In the genomic region with DNA sequence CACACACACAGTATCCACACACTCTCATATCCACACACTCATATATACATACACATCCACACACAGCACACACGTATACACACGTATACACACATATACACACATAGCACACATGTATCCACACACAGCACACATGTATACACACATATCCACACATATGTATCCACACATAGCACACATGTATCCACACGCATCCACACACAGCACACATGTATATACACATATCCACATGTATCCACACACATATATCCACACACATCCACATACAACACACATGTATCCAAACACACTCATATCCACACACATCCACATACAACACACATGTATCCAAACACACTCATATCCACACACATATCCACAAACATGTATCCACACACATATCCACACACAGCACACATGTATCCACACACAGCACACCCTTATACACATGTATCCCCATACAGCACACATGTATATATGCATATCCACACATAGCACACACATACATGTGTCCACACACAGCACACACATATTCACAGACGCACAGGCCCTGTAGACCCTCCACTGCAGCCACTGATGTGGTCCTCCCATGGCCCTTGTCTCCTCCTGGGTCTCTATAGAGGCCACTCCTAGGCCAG, we compare ENCODE assay signal across 1 cellular context.
A peak's percentile ranks its signal among the peaks of the same experiment; 100 is the strongest.
TF ChIP-seq lines count a peak whose summit lies in the region.

No MANE protein-coding gene starts in this region.

TF ChIP-seq in HepG2, 621 proteins besides CTCF, POLR2A, EP300 and RAD21 (continued from another document and continues in another):
- TF ChIP-seq, protein P1, sequence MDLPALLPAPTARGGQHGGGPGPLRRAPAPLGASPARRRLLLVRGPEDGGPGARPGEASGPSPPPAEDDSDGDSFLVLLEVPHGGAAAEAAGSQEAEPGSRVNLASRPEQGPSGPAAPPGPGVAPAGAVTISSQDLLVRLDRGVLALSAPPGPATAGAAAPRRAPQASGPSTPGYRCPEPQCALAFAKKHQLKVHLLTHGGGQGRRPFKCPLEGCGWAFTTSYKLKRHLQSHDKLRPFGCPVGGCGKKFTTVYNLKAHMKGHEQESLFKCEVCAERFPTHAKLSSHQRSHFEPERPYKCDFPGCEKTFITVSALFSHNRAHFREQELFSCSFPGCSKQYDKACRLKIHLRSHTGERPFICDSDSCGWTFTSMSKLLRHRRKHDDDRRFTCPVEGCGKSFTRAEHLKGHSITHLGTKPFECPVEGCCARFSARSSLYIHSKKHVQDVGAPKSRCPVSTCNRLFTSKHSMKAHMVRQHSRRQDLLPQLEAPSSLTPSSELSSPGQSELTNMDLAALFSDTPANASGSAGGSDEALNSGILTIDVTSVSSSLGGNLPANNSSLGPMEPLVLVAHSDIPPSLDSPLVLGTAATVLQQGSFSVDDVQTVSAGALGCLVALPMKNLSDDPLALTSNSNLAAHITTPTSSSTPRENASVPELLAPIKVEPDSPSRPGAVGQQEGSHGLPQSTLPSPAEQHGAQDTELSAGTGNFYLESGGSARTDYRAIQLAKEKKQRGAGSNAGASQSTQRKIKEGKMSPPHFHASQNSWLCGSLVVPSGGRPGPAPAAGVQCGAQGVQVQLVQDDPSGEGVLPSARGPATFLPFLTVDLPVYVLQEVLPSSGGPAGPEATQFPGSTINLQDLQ (CRISPR knock-in tag; IDR thresholded peaks at IDR 0.05): no peak
- TF ChIP-seq YEATS4 (CRISPR knock-in tag; IDR thresholded peaks at IDR 0.05; ENCODE audit: borderline replicate concordance): no peak
- TF ChIP-seq, protein P2, sequence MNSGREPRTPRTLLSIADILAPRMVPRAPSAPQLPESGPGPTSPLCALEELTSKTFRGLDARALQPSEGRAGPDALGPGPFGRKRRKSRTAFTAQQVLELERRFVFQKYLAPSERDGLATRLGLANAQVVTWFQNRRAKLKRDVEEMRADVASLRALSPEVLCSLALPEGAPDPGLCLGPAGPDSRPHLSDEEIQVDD (CRISPR knock-in tag; IDR thresholded peaks at IDR 0.05; ENCODE audit: borderline replicate concordance): no peak
- TF ChIP-seq, protein P3, sequence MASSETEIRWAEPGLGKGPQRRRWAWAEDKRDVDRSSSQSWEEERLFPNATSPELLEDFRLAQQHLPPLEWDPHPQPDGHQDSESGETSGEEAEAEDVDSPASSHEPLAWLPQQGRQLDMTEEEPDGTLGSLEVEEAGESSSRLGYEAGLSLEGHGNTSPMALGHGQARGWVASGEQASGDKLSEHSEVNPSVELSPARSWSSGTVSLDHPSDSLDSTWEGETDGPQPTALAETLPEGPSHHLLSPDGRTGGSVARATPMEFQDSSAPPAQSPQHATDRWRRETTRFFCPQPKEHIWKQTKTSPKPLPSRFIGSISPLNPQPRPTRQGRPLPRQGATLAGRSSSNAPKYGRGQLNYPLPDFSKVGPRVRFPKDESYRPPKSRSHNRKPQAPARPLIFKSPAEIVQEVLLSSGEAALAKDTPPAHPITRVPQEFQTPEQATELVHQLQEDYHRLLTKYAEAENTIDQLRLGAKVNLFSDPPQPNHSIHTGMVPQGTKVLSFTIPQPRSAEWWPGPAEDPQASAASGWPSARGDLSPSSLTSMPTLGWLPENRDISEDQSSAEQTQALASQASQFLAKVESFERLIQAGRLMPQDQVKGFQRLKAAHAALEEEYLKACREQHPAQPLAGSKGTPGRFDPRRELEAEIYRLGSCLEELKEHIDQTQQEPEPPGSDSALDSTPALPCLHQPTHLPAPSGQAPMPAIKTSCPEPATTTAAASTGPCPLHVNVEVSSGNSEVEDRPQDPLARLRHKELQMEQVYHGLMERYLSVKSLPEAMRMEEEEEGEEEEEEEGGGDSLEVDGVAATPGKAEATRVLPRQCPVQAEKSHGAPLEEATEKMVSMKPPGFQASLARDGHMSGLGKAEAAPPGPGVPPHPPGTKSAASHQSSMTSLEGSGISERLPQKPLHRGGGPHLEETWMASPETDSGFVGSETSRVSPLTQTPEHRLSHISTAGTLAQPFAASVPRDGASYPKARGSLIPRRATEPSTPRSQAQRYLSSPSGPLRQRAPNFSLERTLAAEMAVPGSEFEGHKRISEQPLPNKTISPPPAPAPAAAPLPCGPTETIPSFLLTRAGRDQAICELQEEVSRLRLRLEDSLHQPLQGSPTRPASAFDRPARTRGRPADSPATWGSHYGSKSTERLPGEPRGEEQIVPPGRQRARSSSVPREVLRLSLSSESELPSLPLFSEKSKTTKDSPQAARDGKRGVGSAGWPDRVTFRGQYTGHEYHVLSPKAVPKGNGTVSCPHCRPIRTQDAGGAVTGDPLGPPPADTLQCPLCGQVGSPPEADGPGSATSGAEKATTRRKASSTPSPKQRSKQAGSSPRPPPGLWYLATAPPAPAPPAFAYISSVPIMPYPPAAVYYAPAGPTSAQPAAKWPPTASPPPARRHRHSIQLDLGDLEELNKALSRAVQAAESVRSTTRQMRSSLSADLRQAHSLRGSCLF (CRISPR knock-in tag; IDR thresholded peaks at IDR 0.05; ENCODE audit: borderline replicate concordance): no peak
- no peak for TF ChIP-seq ZNF10 (CRISPR knock-in tag; IDR thresholded peaks at IDR 0.05; ENCODE audit: borderline replicate concordance, low read depth)
- TF ChIP-seq MED13 (CRISPR knock-in tag; IDR thresholded peaks at IDR 0.05): no peak
- TF ChIP-seq HNF4G (IDR thresholded peaks at IDR 0.05; ENCODE audit: borderline replicate concordance, low read depth, low read length): no peak
- TF ChIP-seq HNF4G (CRISPR knock-in tag; IDR thresholded peaks at IDR 0.05; ENCODE audit: borderline replicate concordance, low read depth): no peak
- no peak for TF ChIP-seq ZFP36L1 (CRISPR knock-in tag; IDR thresholded peaks at IDR 0.05)
- TF ChIP-seq, protein P4, sequence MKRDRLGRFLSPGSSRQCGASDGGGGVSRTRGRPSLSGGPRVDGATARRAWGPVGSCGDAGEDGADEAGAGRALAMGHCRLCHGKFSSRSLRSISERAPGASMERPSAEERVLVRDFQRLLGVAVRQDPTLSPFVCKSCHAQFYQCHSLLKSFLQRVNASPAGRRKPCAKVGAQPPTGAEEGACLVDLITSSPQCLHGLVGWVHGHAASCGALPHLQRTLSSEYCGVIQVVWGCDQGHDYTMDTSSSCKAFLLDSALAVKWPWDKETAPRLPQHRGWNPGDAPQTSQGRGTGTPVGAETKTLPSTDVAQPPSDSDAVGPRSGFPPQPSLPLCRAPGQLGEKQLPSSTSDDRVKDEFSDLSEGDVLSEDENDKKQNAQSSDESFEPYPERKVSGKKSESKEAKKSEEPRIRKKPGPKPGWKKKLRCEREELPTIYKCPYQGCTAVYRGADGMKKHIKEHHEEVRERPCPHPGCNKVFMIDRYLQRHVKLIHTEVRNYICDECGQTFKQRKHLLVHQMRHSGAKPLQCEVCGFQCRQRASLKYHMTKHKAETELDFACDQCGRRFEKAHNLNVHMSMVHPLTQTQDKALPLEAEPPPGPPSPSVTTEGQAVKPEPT (CRISPR knock-in tag; IDR thresholded peaks at IDR 0.05; ENCODE audit: low read depth): no peak
- TF ChIP-seq, protein P5, sequence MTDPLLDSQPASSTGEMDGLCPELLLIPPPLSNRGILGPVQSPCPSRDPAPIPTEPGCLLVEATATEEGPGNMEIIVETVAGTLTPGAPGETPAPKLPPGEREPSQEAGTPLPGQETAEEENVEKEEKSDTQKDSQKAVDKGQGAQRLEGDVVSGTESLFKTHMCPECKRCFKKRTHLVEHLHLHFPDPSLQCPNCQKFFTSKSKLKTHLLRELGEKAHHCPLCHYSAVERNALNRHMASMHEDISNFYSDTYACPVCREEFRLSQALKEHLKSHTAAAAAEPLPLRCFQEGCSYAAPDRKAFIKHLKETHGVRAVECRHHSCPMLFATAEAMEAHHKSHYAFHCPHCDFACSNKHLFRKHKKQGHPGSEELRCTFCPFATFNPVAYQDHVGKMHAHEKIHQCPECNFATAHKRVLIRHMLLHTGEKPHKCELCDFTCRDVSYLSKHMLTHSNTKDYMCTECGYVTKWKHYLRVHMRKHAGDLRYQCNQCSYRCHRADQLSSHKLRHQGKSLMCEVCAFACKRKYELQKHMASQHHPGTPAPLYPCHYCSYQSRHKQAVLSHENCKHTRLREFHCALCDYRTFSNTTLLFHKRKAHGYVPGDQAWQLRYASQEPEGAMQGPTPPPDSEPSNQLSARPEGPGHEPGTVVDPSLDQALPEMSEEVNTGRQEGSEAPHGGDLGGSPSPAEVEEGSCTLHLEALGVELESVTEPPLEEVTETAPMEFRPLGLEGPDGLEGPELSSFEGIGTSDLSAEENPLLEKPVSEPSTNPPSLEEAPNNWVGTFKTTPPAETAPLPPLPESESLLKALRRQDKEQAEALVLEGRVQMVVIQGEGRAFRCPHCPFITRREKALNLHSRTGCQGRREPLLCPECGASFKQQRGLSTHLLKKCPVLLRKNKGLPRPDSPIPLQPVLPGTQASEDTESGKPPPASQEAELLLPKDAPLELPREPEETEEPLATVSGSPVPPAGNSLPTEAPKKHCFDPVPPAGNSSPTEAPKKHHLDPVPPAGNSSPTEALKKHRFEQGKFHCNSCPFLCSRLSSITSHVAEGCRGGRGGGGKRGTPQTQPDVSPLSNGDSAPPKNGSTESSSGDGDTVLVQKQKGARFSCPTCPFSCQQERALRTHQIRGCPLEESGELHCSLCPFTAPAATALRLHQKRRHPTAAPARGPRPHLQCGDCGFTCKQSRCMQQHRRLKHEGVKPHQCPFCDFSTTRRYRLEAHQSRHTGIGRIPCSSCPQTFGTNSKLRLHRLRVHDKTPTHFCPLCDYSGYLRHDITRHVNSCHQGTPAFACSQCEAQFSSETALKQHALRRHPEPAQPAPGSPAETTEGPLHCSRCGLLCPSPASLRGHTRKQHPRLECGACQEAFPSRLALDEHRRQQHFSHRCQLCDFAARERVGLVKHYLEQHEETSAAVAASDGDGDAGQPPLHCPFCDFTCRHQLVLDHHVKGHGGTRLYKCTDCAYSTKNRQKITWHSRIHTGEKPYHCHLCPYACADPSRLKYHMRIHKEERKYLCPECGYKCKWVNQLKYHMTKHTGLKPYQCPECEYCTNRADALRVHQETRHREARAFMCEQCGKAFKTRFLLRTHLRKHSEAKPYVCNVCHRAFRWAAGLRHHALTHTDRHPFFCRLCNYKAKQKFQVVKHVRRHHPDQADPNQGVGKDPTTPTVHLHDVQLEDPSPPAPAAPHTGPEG (CRISPR knock-in tag; IDR thresholded peaks at IDR 0.05): no peak
- TF ChIP-seq, protein P6, sequence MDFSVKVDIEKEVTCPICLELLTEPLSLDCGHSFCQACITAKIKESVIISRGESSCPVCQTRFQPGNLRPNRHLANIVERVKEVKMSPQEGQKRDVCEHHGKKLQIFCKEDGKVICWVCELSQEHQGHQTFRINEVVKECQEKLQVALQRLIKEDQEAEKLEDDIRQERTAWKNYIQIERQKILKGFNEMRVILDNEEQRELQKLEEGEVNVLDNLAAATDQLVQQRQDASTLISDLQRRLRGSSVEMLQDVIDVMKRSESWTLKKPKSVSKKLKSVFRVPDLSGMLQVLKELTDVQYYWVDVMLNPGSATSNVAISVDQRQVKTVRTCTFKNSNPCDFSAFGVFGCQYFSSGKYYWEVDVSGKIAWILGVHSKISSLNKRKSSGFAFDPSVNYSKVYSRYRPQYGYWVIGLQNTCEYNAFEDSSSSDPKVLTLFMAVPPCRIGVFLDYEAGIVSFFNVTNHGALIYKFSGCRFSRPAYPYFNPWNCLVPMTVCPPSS (IDR thresholded peaks at IDR 0.05): peak; percentile 99
- peak; percentile 3; the same call in 1 of the 2 replicates for TF ChIP-seq CREB1 (IDR thresholded peaks at IDR 0.05)
- no peak for TF ChIP-seq CREB1 (CRISPR knock-in tag; IDR thresholded peaks at IDR 0.05)
- no peak for TF ChIP-seq TAF1 (CRISPR knock-in tag; IDR thresholded peaks at IDR 0.05)
- no peak for TF ChIP-seq ZNF891 (CRISPR knock-in tag; IDR thresholded peaks at IDR 0.05)
- no peak for TF ChIP-seq ZNF75D (CRISPR knock-in tag; IDR thresholded peaks at IDR 0.05; ENCODE audit: borderline replicate concordance)
- TF ChIP-seq, protein P7, sequence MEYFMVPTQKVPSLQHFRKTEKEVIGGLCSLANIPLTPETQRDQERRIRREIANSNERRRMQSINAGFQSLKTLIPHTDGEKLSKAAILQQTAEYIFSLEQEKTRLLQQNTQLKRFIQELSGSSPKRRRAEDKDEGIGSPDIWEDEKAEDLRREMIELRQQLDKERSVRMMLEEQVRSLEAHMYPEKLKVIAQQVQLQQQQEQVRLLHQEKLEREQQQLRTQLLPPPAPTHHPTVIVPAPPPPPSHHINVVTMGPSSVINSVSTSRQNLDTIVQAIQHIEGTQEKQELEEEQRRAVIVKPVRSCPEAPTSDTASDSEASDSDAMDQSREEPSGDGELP (IDR thresholded peaks at IDR 0.05; ENCODE audit: borderline replicate concordance, low read depth): no peak
- TF ChIP-seq KMT2A (CRISPR knock-in tag; IDR thresholded peaks at IDR 0.05): no peak
- TF ChIP-seq, protein P8, sequence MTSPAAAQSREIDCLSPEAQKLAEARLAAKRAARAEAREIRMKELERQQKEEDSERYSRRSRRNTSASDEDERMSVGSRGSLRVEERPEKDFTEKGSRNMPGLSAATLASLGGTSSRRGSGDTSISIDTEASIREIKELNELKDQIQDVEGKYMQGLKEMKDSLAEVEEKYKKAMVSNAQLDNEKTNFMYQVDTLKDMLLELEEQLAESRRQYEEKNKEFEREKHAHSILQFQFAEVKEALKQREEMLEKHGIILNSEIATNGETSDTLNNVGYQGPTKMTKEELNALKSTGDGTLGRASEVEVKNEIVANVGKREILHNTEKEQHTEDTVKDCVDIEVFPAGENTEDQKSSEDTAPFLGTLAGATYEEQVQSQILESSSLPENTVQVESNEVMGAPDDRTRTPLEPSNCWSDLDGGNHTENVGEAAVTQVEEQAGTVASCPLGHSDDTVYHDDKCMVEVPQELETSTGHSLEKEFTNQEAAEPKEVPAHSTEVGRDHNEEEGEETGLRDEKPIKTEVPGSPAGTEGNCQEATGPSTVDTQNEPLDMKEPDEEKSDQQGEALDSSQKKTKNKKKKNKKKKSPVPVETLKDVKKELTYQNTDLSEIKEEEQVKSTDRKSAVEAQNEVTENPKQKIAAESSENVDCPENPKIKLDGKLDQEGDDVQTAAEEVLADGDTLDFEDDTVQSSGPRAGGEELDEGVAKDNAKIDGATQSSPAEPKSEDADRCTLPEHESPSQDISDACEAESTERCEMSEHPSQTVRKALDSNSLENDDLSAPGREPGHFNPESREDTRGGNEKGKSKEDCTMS (CRISPR knock-in tag; conservative IDR thresholded peaks at IDR 0.05): no peak
- TF ChIP-seq ZNF180 (CRISPR knock-in tag; IDR thresholded peaks at IDR 0.05; ENCODE audit: borderline replicate concordance, low read depth): no peak
- TF ChIP-seq GTF3A (CRISPR knock-in tag; conservative IDR thresholded peaks at IDR 0.05): no peak
- no peak for TF ChIP-seq ZKSCAN8 (CRISPR knock-in tag; IDR thresholded peaks at IDR 0.05; ENCODE audit: borderline replicate concordance)
- no peak for TF ChIP-seq ZNF331 (CRISPR knock-in tag; IDR thresholded peaks at IDR 0.05)
- no peak for TF ChIP-seq SMAD1 (CRISPR knock-in tag; IDR thresholded peaks at IDR 0.05; ENCODE audit: borderline replicate concordance, low read depth)
- TF ChIP-seq SMARCC2 (IDR thresholded peaks at IDR 0.05): no peak
- TF ChIP-seq, protein P9, sequence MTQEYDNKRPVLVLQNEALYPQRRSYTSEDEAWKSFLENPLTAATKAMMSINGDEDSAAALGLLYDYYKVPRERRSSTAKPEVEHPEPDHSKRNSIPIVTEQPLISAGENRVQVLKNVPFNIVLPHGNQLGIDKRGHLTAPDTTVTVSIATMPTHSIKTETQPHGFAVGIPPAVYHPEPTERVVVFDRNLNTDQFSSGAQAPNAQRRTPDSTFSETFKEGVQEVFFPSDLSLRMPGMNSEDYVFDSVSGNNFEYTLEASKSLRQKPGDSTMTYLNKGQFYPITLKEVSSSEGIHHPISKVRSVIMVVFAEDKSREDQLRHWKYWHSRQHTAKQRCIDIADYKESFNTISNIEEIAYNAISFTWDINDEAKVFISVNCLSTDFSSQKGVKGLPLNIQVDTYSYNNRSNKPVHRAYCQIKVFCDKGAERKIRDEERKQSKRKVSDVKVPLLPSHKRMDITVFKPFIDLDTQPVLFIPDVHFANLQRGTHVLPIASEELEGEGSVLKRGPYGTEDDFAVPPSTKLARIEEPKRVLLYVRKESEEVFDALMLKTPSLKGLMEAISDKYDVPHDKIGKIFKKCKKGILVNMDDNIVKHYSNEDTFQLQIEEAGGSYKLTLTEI (CRISPR knock-in tag; conservative IDR thresholded peaks at IDR 0.05): no peak
- TF ChIP-seq CEBPG (CRISPR knock-in tag; IDR thresholded peaks at IDR 0.05): no peak
- no peak for TF ChIP-seq KLF11 (CRISPR knock-in tag; IDR thresholded peaks at IDR 0.05)
- TF ChIP-seq ZNF530 (CRISPR knock-in tag; IDR thresholded peaks at IDR 0.05; ENCODE audit: low read depth): no peak
- no peak for TF ChIP-seq NCOR1 (IDR thresholded peaks at IDR 0.05; ENCODE audit: borderline replicate concordance, low read length)
